In genomic region chr11:77072851-77073327, GRCh38 we compare ENCODE assay signal across 10 cellular contexts. TPM values are rescaled to one million over a fixed set of nuclear protein-coding genes. Genes with fewer than 3 reads are reported as not detected.
DNase-seq lines count a peak whose midpoint lies in the region; ATAC-seq, FAIRE-seq and TF ChIP-seq lines count a peak whose summit lies in the region.
"Had no signal": no experiment of that assay in that cellular context is flagged by ENCODE, and none has a peak within 500 bp of the region (broad histone marks: within the 10 kb centered on the region; RNA-seq: fewer than 3 reads in every experiment).

No MANE protein-coding gene starts in this region.

- no peaks in the 10 kb centered on the region for H3K36me3 Mint-ChIP-seq in nephron (ENCODE audit: low read depth)

- no peak overlapping the region for H3K9ac ChIP-seq in Karpas-422 (ENCODE audit: low read length)

- H3K4me1 ChIP-seq in uterus (peaks cover 6 to 24% of the 10 kb centered on the region in 2 donors), Karpas-422 (ENCODE audit: low read length) (no peaks in the 10 kb centered on the region)

- ATAC-seq in HG02852 (IDR thresholded peaks at IDR 0.05; ENCODE audit: unreplicated experiment), result no peak

- no peak overlapping the region for H3K4me2 ChIP-seq in Karpas-422 (ENCODE audit: low read depth, low read length, poor library complexity, severe bottlenecking)

- peak overlapping the region; percentile 91 to 98 (median 93) for H3K27ac Mint-ChIP-seq in nephron

- H3K27ac ChIP-seq in dorsolateral prefrontal cortex (peak overlapping the region in 35 of 59 donors; percentile 3 to 85 (median 74)), uterus (peak overlapping the region; percentile 93 to 95), Karpas-422 (ENCODE audit: low read length) (no peak overlapping the region)

- H3K36me3 ChIP-seq in uterus (no peaks in the 10 kb centered on the region), Karpas-422 (ENCODE audit: insufficient read depth, low read length) (no peaks in the 10 kb centered on the region)

- no peaks in the 10 kb centered on the region for H3K27me3 Mint-ChIP-seq in nephron (ENCODE audit: low read depth)

- no peaks in the 10 kb centered on the region; the same call in 1 of the 2 replicates for H4K20me1 ChIP-seq in Karpas-422 (ENCODE audit: insufficient read depth, low read depth, low read length)

- FAIRE-seq in H54 (lab: Jason Lieb, UNC), result no peak

- H3K9me3 Mint-ChIP-seq in nephron, result peaks cover under 1% of the 10 kb centered on the region

- H3K9me2 ChIP-seq in Karpas-422 (replicated peaks; ENCODE audit: insufficient read depth, low read length), result no peaks in the 10 kb centered on the region

- TF ChIP-seq CTCF in dorsolateral prefrontal cortex (IDR thresholded peaks at IDR 0.05 in 54 of 56, conservative IDR thresholded peaks at IDR 0.05 in 2 of 56; ENCODE audit: low read depth in 1 of 56, partially characterized antibody in 56 of 56), result no peak
- no peak for TF ChIP-seq CTCF in nephron (IDR thresholded peaks at IDR 0.05; ENCODE audit: unreplicated experiment in 3 of 3)
- TF ChIP-seq CTCF in uterus (IDR thresholded peaks at IDR 0.05), result no peak

- no peaks in the 10 kb centered on the region for H3K79me2 ChIP-seq in Karpas-422 (ENCODE audit: low read length)

- intact Hi-C loops in dorsolateral prefrontal cortex (cut with DNase I) (no loop called here), uterus (cut with DNase I; ENCODE audit: low total_unique reads) (no loop called here)

- TF ChIP-seq POLR2A in uterus (IDR thresholded peaks at IDR 0.05), result no peak
- no peak for TF ChIP-seq POLR2A in H54 (IDR thresholded peaks at IDR 0.05; ENCODE audit: low read depth, low read length)

- DNase-seq in activated effector memory CD4-positive, alpha-beta T cell treated with anti-CD3 and anti-CD28 coated beads, Interleukin-2, amount 50 U/mL, for 16 hours, result peak; percentile 60
- DNase-seq in activated effector memory CD4-positive, alpha-beta T cell treated with Interleukin-2 at 50 U/mL for 16 hours, result no peak
- peak in 2 of 10 donors; percentile 28 for DNase-seq in dorsolateral prefrontal cortex
- no peak for DNase-seq in uterus
- DNase-seq in Karpas-422, result no peak
- DNase-seq in H54 (ENCODE audit: insufficient read length, low spot score), result no peak

- H3K4me3 ChIP-seq in dorsolateral prefrontal cortex (no peak overlapping the region), uterus (no peak overlapping the region), Karpas-422 (ENCODE audit: low read length) (no peak overlapping the region)

- H3K4me1 Mint-ChIP-seq in nephron, result peaks cover 38% of the 10 kb centered on the region

- H3K9me3 ChIP-seq in uterus (no peaks in the 10 kb centered on the region), Karpas-422 (ENCODE audit: low read length) (no peaks in the 10 kb centered on the region)

- H2AFZ ChIP-seq in Karpas-422 (ENCODE audit: low read length), result no peak overlapping the region

- no peaks in the 10 kb centered on the region for H3K27me3 ChIP-seq in dorsolateral prefrontal cortex
- no peaks in the 10 kb centered on the region for H3K27me3 ChIP-seq in uterus
- no peaks in the 10 kb centered on the region for H3K27me3 ChIP-seq in Karpas-422 (ENCODE audit: low read length)

- peak overlapping the region; percentile 20 to 53 (median 33) for H3K4me3 Mint-ChIP-seq in nephron

RNA-seq across cellular contexts. Expression of gene CAPN5, which starts 6.1 kb away (rescaled TPM):
- total RNA-seq in dorsolateral prefrontal cortex, result 10 to 100 TPM; 12.5 to 36.7 (median 23.3) TPM
- total RNA-seq in uterus, result 10 to 100 TPM in 2 of 4 donors, 1 to 10 TPM in 2; 1.8 to 16.6 (median 8.0) TPM
- 0.07 and 0.54 TPM in 2 replicates for total RNA-seq in Karpas-422 (2014; rRNA removed; shearing (Covaris generic); ENCODE audit: low replicate concordance)

RNA-seq across cellular contexts. Expression of gene OMP, which starts 29.8 kb away (rescaled TPM):
- 1 to 10 TPM in 58 of 120 experiments, under 1 TPM in 3, not detected in 59; 0.86 to 4.4 (median 1.8) TPM for total RNA-seq in dorsolateral prefrontal cortex
- 1 to 10 TPM in 2 of 4 donors, not detected in 2; 1.0 to 2.1 TPM for total RNA-seq in uterus
- not detected in 2 replicates for total RNA-seq in Karpas-422 (2014; rRNA removed; shearing (Covaris generic); ENCODE audit: low replicate concordance)
- total RNA-seq: epithelial cell of proximal tubule, lung microvascular endothelial cell had no signal

RNA-seq across cellular contexts. Expression of gene B3GNT6, which starts 38.7 kb away (rescaled TPM):
- total RNA-seq in dorsolateral prefrontal cortex (1 to 10 TPM in 1 of 120 experiments, under 1 TPM in 38, not detected in 81; 0.16 to 1.0 (median 0.32) TPM), uterus (under 1 TPM in 1 of 4 donors, not detected in 3; under 0.01 TPM)
- not detected in 2 replicates for total RNA-seq in Karpas-422 (2014; rRNA removed; shearing (Covaris generic); ENCODE audit: low replicate concordance)
- total RNA-seq: epithelial cell of proximal tubule, lung microvascular endothelial cell had no signal

RNA-seq across cellular contexts. Expression of gene MYO7A, which starts 55.2 kb away (rescaled TPM):
- total RNA-seq in dorsolateral prefrontal cortex (10 to 100 TPM in 27 of 120 experiments, 1 to 10 TPM in 93; 3.4 to 21.5 (median 7.7) TPM), uterus (10 to 100 TPM in 1 of 4 donors, 1 to 10 TPM in 3; 2.0 to 18.2 (median 6.6) TPM)
- total RNA-seq in Karpas-422 (2014; rRNA removed; shearing (Covaris generic); ENCODE audit: low replicate concordance), result not detected in 2 replicates
